In genomic region chr13:110923086-110923485, GRCh38 we compare ENCODE assay signal across 20 cellular contexts. TPM values are rescaled to one million over a fixed set of nuclear protein-coding genes. Genes with fewer than 3 reads are reported as not detected.
DNase-seq lines count a peak whose midpoint lies in the region; ATAC-seq, FAIRE-seq and TF ChIP-seq lines count a peak whose summit lies in the region.
"Had no signal": no experiment of that assay in that cellular context is flagged by ENCODE, and none has a peak within 500 bp of the region (broad histone marks: within the 10 kb centered on the region; RNA-seq: fewer than 3 reads in every experiment).

No MANE protein-coding gene starts in this region.

- SMC1A ChIA-PET in GM12878 (lab: Charles Lee; ENCODE audit: uncharacterized antibody, unreplicated experiment) = interaction anchor here (1.4 to 2.0 kb wide), 2 partner anchors 19 to 20 kb away, joined by 3 to 7 read pairs; no protein-coding TSS in a partner anchor

- no peak for FAIRE-seq in GM12878 (lab: Jason Lieb, UNC)
- FAIRE-seq: GM12892, GM19239, H54 had no signal

- POLR2A ChIA-PET in GM12878 (lab: Charles Lee) = interaction anchor here (0.6 kb wide), 1 partner anchor 211 kb away, joined by 3 read pairs; no protein-coding TSS in a partner anchor

- H4K20me1 ChIP-seq in GM12878 (ENCODE audit: control insufficient read depth, insufficient read depth) = no peaks in the 10 kb centered on the region

- H3K27me3 ChIP-seq in H7 (ENCODE audit: control insufficient read depth, insufficient read depth, low read length) = no peaks in the 10 kb centered on the region
- no peaks in the 10 kb centered on the region for H3K27me3 ChIP-seq in GM12878 (replicated peaks in 1 of 2; ENCODE audit: control insufficient read depth in 2 of 2, insufficient read depth in 2 of 2, low read length in 1 of 2)
- H3K27me3 ChIP-seq in gastrocnemius medialis = no peaks in the 10 kb centered on the region
- H3K27me3 ChIP-seq in esophagus squamous epithelium = peaks cover 0 to 39% (median 2%) of the 10 kb centered on the region in 4 donors

- H3K27ac ChIP-seq in GM12878 (ENCODE audit: control insufficient read depth, insufficient read depth) (no peak overlapping the region), gastrocnemius medialis (peak overlapping the region; percentile 19 to 99 (median 85)), esophagus squamous epithelium (no peak overlapping the region)

- H3K9me3 ChIP-seq in GM12878 (replicated peaks; ENCODE audit: control insufficient read depth, insufficient read depth, low read length) (no peaks in the 10 kb centered on the region), gastrocnemius medialis (no peaks in the 10 kb centered on the region), esophagus squamous epithelium (no peaks in the 10 kb centered on the region)

- RAD21 ChIA-PET in GM12878 (lab: Charles Lee; ENCODE audit: unreplicated experiment) = interaction anchor here (1.0 to 1.5 kb wide), 2 partner anchors 10 to 125 kb away, joined by 3 to 9 read pairs; no protein-coding TSS in a partner anchor

- CTCF ChIA-PET in GM12878 (lab: Yijun Ruan, JAX) = interaction anchor here (1.3 to 1.4 kb wide), 3 partner anchors 8 to 124 kb away, joined by 3 to 5 read pairs (median 3); partner anchors contain the start of gene ANKRD10

- no peak for TF ChIP-seq EP300 in GM12878 (IDR thresholded peaks at IDR 0.05; ENCODE audit: borderline replicate concordance in 1 of 2, control insufficient read depth in 1 of 2, low read depth in 2 of 2, low read length in 2 of 2)

- TF ChIP-seq RAD21 in GM12878 (IDR thresholded peaks at IDR 0.05; ENCODE audit: insufficient read depth, low read depth, low read length) = no peak

- 86% methylated on average over 7 of the region's 7 CpGs for WGBS in GM12878 (ENCODE audit: insufficient coverage, insufficient replicate concordance, low lambda C conversion rate, missing lambda C conversion rate)
- WGBS in esophagus squamous epithelium, 2 donors = 35 to 54% methylated on average over 7 of the region's 7 CpGs

- H3K79me2 ChIP-seq in GM12878 (ENCODE audit: control insufficient read depth, insufficient read depth, low read length) = no peaks in the 10 kb centered on the region

- TF ChIP-seq CTCF in GM12878 (IDR thresholded peaks at IDR 0.05 in 2 of 3, conservative IDR thresholded peaks at IDR 0.05 in 1 of 3; ENCODE audit: control insufficient read depth in 2 of 3, extremely low read depth in 1 of 3, insufficient read depth in 1 of 3, low read depth in 3 of 3, low read length in 3 of 3) = no peak
- no peak for TF ChIP-seq CTCF in gastrocnemius medialis (IDR thresholded peaks at IDR 0.05 in 4 of 5, conservative IDR thresholded peaks at IDR 0.05 in 1 of 5)
- TF ChIP-seq CTCF in esophagus squamous epithelium (IDR thresholded peaks at IDR 0.05) = no peak

- in situ Hi-C loops in GM12878 (cut with MboI) = loop anchor here (5.0 kb wide), 1 partner anchor 124 kb away; no protein-coding TSS in a partner anchor
- in situ Hi-C loops in gastrocnemius medialis (cut with MboI; ENCODE audit: low sequenced_read_pairs in 4 of 4) = loop anchor here in 3 of 4 donors (25.0 kb wide), 3 partner anchors 211 to 314 kb away; partner anchors contain the start of genes CARS2 (in 2 of the 3) and ING1 (in 2 of the 3)

- DNase-seq in H7 (peak; percentile 25), GM12878 (ENCODE audit: low read depth, low spot score) (no peak), gastrocnemius medialis (no peak), esophagus squamous epithelium (lab: John Stamatoyannopoulos, UW) (no peak), LoVo (ENCODE audit: low spot score) (no peak)
- no peak for DNase-seq in stimulated activated CD4-positive, alpha-beta T cell treated with anti-CD3 and anti-CD28 coated beads, Interleukin-2, amount 100 ng/mL, for 48 hours
- DNase-seq: C1 segment of cervical spinal cord; Calu3; CD4-positive, alpha-beta memory T cell; COR-L47; DMS153; EL; GDM1; GOT3 had no signal

- intact Hi-C loops in GM12878 (cut with micrococcal nuclease; ENCODE audit: unreplicated experiment) (no loop called here), gastrocnemius medialis (cut with DNase I; ENCODE audit: low total_unique reads) (no loop called here), esophagus squamous epithelium (cut with DNase I) (no loop called here)

- peaks cover 21% of the 10 kb centered on the region for H3K4me1 ChIP-seq in GM12878 (ENCODE audit: control insufficient read depth, insufficient read depth, low read length)
- H3K4me1 ChIP-seq in gastrocnemius medialis = peaks cover 19 to 39% of the 10 kb centered on the region in 2 donors
- H3K4me1 ChIP-seq in esophagus squamous epithelium = no peaks in the 10 kb centered on the region

- ATAC-seq in GM12878 (no peak), esophagus mucosa (peak; percentile 17), gastrocnemius medialis (peak in 1 of 2 donors; percentile 19), HG03439 (IDR thresholded peaks at IDR 0.05; ENCODE audit: unreplicated experiment) (no peak)
- ATAC-seq: HCT116 had no signal

- H3K4me3 ChIP-seq in H7 (ENCODE audit: insufficient read depth, low read depth, low read length) (no peak overlapping the region), GM12878 (no peak overlapping the region), gastrocnemius medialis (no peak overlapping the region), esophagus squamous epithelium (no peak overlapping the region)

- H2AFZ ChIP-seq in GM12878 (ENCODE audit: control insufficient read depth, low read depth, low read length) = no peak overlapping the region

- no peak overlapping the region for H3K9ac ChIP-seq in GM12878 (ENCODE audit: control insufficient read depth, insufficient read depth, low read length)

- BruUV-seq in GM12878 (replicated peaks; lab: Mats Ljungman, UMichigan) = no TSS peak

- TF ChIP-seq POLR2A in GM12878 (IDR thresholded peaks at IDR 0.05; ENCODE audit: low read depth, low read length) (no peak), gastrocnemius medialis (IDR thresholded peaks at IDR 0.05) (no peak), esophagus squamous epithelium (IDR thresholded peaks at IDR 0.05) (no peak)

- no peak overlapping the region for H3K4me2 ChIP-seq in GM12878 (ENCODE audit: control insufficient read depth, insufficient read depth)

- no peaks in the 10 kb centered on the region for H3K36me3 ChIP-seq in H7 (replicated peaks; ENCODE audit: control insufficient read depth, insufficient read depth, low read length)
- no peaks in the 10 kb centered on the region for H3K36me3 ChIP-seq in GM12878 (ENCODE audit: control insufficient read depth in 2 of 2, insufficient read depth in 2 of 2, low read length in 1 of 2)
- H3K36me3 ChIP-seq in gastrocnemius medialis = no peaks in the 10 kb centered on the region
- H3K36me3 ChIP-seq in esophagus squamous epithelium = no peaks in the 10 kb centered on the region

TF ChIP-seq in GM12878, 131 proteins besides CTCF, POLR2A, EP300 and RAD21 (continues in another document):
- TF ChIP-seq ZBED1 (IDR thresholded peaks at IDR 0.05; ENCODE audit: borderline replicate concordance) (no peak), ZBTB4 (CRISPR knock-in tag; IDR thresholded peaks at IDR 0.05) (no peak)

RNA-seq across cellular contexts. Expression of gene ANKRD10, which starts 8.2 kb away (rescaled TPM):
- 108 and 150 TPM in 2 replicates for total RNA-seq in H7 (2014; rRNA removed; shearing (Covaris generic))
- 583 and 599 TPM in 2 replicates for total RNA-seq in GM12878 (2013; cell fraction: nucleolus; rRNA removed)
- total RNA-seq in GM12878 (2014; rRNA removed) = 121 and 123 TPM in 2 replicates
- total RNA-seq in GM12878 (2014; rRNA removed; fragmentation: Illumina TruSeq; extraction: Trizol) = 99.9 and 134 TPM in 2 replicates
- total RNA-seq in GM12878 (2021) = 82.4 and 99.4 TPM in 2 replicates
- polyA plus RNA-seq in GM12878 (2011; ENCODE audit: low read depth) = 83.0 TPM
- polyA plus RNA-seq in GM12878 (2011; rRNA removed) = 199 and 280 TPM in 2 replicates
- polyA plus RNA-seq in GM12878 (2011; cell fraction: cytosol; rRNA removed) = 62.8 and 75.6 TPM in 2 replicates
- polyA plus RNA-seq in GM12878 (2011; cell fraction: nucleus; rRNA removed) = 410 and 447 TPM in 2 replicates
- 87.9 and 91.2 TPM in 2 replicates for polyA plus RNA-seq in GM12878 (2012)
- 54.8 and 70.4 TPM in 2 replicates for polyA plus RNA-seq in GM12878 (2014; fragmentation: Illumina TruSeq; extraction: Trizol)
- 10 to 100 TPM; 47.1 to 62.3 TPM for polyA plus RNA-seq in GM12878 (2014; fragmentation: Nextera tagmentation; extraction: Ambion mirVana)
- polyA plus RNA-seq in GM12878 (2014; rRNA removed) = 90.2 and 90.8 TPM in 2 replicates
- polyA plus RNA-seq in GM12878 (2016; fragmentation: Nextera tagmentation; extraction: Ambion mirVana) = 100 to 1,000 TPM in 1 of 2 experiments, 10 to 100 TPM in 1; 95.1 to 101 TPM
- polyA minus RNA-seq in GM12878 (2011; rRNA and poly(A)+ RNA removed) = 107 and 137 TPM in 2 replicates
- polyA minus RNA-seq in GM12878 (2011; cell fraction: cytosol; rRNA and poly(A)+ RNA removed) = 87.7 and 99.2 TPM in 2 replicates
- polyA minus RNA-seq in GM12878 (2011; cell fraction: nucleus; rRNA and poly(A)+ RNA removed) = 344 and 435 TPM in 2 replicates
- 24.3 TPM for total RNA-seq in esophagus mucosa
- total RNA-seq in gastrocnemius medialis = 100 to 1,000 TPM; 145 to 381 (median 164) TPM
- total RNA-seq in esophagus squamous epithelium = 10 to 100 TPM; 19.3 to 62.9 (median 29.4) TPM

Comparison
In these comparisons a context has a peak if more than half of its experiments do, and no peak if none do; other contexts are left out.
1. H3K27ac ChIP-seq: peak in gastrocnemius medialis (4 of 4); none in GM12878 (single experiment) and esophagus squamous epithelium (0 of 4).